Comparison of ENCODE assay signal across 1 cellular context in the genomic region with DNA sequence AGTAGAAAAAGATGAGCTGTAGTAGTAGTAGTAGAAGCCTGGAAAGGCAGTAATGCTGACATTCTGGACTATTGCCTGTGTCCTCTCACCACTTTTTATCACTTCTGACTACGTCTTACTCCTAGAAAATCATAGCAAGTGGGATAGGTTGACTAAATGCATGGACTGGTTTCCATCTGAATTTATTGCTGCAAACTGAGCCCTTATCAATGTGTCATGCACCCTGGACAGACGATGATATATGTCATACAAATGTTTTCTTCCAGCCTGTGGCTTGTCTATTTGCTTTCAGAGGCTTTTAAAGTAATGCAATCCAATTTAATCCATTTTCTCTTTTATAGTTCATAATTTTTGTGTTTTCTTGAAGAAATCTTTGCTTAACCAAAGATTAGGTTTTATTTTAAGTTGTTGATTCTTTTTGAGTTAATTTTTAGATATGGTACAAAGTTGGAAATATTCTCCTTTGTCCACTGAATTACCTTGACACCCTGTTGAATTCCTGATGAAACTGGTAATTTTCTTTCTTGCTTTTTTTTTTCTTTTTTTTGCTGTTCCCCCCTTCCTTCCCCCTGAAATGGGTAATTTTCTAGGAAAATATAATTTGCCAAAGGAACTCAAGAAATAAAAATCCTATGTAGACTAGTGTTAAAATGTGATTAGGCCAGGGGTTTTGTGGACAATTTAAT.
TF ChIP-seq lines count a peak whose summit lies in the region.

No MANE protein-coding gene starts in this region.

TF ChIP-seq in WTC11, 78 proteins besides CTCF, POLR2A, EP300 and RAD21 (continued from another document):
- TF ChIP-seq, protein P1, sequence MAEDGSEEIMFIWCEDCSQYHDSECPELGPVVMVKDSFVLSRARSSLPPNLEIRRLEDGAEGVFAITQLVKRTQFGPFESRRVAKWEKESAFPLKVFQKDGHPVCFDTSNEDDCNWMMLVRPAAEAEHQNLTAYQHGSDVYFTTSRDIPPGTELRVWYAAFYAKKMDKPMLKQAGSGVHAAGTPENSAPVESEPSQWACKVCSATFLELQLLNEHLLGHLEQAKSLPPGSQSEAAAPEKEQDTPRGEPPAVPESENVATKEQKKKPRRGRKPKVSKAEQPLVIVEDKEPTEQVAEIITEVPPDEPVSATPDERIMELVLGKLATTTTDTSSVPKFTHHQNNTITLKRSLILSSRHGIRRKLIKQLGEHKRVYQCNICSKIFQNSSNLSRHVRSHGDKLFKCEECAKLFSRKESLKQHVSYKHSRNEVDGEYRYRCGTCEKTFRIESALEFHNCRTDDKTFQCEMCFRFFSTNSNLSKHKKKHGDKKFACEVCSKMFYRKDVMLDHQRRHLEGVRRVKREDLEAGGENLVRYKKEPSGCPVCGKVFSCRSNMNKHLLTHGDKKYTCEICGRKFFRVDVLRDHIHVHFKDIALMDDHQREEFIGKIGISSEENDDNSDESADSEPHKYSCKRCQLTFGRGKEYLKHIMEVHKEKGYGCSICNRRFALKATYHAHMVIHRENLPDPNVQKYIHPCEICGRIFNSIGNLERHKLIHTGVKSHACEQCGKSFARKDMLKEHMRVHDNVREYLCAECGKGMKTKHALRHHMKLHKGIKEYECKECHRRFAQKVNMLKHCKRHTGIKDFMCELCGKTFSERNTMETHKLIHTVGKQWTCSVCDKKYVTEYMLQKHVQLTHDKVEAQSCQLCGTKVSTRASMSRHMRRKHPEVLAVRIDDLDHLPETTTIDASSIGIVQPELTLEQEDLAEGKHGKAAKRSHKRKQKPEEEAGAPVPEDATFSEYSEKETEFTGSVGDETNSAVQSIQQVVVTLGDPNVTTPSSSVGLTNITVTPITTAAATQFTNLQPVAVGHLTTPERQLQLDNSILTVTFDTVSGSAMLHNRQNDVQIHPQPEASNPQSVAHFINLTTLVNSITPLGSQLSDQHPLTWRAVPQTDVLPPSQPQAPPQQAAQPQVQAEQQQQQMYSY (CRISPR knock-in tag; IDR thresholded peaks at IDR 0.05) = no peak
- TF ChIP-seq ZNF317 (CRISPR knock-in tag; IDR thresholded peaks at IDR 0.05; ENCODE audit: borderline replicate concordance, low read depth) = no peak
- no peak for TF ChIP-seq SMAD3 (CRISPR knock-in tag; IDR thresholded peaks at IDR 0.05; ENCODE audit: borderline replicate concordance)
- TF ChIP-seq ZNF232 (CRISPR knock-in tag; IDR thresholded peaks at IDR 0.05) = no peak
- TF ChIP-seq ZNF138 (CRISPR knock-in tag; conservative IDR thresholded peaks at IDR 0.05) = no peak
- TF ChIP-seq ELF4 (CRISPR knock-in tag; IDR thresholded peaks at IDR 0.05; ENCODE audit: low read depth) = no peak
- TF ChIP-seq, protein P2, sequence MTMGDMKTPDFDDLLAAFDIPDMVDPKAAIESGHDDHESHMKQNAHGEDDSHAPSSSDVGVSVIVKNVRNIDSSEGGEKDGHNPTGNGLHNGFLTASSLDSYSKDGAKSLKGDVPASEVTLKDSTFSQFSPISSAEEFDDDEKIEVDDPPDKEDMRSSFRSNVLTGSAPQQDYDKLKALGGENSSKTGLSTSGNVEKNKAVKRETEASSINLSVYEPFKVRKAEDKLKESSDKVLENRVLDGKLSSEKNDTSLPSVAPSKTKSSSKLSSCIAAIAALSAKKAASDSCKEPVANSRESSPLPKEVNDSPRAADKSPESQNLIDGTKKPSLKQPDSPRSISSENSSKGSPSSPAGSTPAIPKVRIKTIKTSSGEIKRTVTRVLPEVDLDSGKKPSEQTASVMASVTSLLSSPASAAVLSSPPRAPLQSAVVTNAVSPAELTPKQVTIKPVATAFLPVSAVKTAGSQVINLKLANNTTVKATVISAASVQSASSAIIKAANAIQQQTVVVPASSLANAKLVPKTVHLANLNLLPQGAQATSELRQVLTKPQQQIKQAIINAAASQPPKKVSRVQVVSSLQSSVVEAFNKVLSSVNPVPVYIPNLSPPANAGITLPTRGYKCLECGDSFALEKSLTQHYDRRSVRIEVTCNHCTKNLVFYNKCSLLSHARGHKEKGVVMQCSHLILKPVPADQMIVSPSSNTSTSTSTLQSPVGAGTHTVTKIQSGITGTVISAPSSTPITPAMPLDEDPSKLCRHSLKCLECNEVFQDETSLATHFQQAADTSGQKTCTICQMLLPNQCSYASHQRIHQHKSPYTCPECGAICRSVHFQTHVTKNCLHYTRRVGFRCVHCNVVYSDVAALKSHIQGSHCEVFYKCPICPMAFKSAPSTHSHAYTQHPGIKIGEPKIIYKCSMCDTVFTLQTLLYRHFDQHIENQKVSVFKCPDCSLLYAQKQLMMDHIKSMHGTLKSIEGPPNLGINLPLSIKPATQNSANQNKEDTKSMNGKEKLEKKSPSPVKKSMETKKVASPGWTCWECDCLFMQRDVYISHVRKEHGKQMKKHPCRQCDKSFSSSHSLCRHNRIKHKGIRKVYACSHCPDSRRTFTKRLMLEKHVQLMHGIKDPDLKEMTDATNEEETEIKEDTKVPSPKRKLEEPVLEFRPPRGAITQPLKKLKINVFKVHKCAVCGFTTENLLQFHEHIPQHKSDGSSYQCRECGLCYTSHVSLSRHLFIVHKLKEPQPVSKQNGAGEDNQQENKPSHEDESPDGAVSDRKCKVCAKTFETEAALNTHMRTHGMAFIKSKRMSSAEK (CRISPR knock-in tag; IDR thresholded peaks at IDR 0.05; ENCODE audit: borderline replicate concordance) = no peak
- TF ChIP-seq, protein P3, sequence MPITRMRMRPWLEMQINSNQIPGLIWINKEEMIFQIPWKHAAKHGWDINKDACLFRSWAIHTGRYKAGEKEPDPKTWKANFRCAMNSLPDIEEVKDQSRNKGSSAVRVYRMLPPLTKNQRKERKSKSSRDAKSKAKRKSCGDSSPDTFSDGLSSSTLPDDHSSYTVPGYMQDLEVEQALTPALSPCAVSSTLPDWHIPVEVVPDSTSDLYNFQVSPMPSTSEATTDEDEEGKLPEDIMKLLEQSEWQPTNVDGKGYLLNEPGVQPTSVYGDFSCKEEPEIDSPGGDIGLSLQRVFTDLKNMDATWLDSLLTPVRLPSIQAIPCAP (CRISPR knock-in tag; IDR thresholded peaks at IDR 0.05) = no peak
- TF ChIP-seq, protein P4, sequence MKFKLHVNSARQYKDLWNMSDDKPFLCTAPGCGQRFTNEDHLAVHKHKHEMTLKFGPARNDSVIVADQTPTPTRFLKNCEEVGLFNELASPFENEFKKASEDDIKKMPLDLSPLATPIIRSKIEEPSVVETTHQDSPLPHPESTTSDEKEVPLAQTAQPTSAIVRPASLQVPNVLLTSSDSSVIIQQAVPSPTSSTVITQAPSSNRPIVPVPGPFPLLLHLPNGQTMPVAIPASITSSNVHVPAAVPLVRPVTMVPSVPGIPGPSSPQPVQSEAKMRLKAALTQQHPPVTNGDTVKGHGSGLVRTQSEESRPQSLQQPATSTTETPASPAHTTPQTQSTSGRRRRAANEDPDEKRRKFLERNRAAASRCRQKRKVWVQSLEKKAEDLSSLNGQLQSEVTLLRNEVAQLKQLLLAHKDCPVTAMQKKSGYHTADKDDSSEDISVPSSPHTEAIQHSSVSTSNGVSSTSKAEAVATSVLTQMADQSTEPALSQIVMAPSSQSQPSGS (CRISPR knock-in tag; IDR thresholded peaks at IDR 0.05; ENCODE audit: borderline replicate concordance, low read depth) = no peak
- TF ChIP-seq ATF1 (CRISPR knock-in tag; IDR thresholded peaks at IDR 0.05) = no peak
- TF ChIP-seq ZNF121 (CRISPR knock-in tag; IDR thresholded peaks at IDR 0.05) = no peak
- TF ChIP-seq, protein P5, sequence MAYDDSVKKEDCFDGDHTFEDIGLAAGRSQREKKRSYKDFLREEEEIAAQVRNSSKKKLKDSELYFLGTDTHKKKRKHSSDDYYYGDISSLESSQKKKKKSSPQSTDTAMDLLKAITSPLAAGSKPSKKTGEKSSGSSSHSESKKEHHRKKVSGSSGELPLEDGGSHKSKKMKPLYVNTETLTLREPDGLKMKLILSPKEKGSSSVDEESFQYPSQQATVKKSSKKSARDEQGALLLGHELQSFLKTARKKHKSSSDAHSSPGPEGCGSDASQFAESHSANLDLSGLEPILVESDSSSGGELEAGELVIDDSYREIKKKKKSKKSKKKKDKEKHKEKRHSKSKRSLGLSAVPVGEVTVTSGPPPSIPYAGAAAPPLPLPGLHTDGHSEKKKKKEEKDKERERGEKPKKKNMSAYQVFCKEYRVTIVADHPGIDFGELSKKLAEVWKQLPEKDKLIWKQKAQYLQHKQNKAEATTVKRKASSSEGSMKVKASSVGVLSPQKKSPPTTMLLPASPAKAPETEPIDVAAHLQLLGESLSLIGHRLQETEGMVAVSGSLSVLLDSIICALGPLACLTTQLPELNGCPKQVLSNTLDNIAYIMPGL (CRISPR knock-in tag; IDR thresholded peaks at IDR 0.05) = no peak
